ENCODE assay signal across 14 cellular contexts in the genomic region with DNA sequence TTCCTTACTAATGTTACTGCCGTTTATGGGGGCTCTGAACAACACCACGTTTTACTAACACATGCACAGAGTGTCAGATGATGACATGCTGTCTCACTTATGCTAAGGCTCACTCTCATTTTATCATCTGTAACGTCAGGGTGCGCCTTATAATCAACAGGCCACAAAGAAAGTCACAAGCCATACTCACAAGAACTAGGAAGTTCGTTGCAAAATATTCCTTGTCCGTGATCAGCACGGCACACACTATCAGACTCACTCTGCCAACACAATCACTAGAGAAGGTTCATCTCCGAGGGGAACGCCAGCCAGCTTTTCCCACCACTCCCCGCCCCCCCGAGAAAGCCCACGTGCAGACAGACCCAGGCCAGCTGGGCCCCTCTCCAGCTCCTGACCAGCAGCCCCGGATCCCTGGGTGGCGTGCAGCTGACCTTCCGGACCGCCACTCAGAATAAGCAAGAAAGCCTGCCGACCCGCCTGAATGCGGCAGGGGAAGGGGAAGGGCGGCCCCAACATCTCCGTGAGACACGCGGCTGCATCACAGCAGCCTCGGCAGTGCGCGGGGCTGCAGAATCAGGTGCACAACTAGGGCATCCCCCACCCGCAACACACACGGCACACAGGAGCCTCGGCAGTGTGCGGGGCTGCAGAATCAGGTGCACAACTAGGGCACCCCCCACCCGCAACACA. TPM values are rescaled to one million over a fixed set of nuclear protein-coding genes. Genes with fewer than 3 reads are reported as not detected.
DNase-seq lines count a peak whose midpoint lies in the region; ATAC-seq, FAIRE-seq and TF ChIP-seq lines count a peak whose summit lies in the region.
"Had no signal": no experiment of that assay in that cellular context is flagged by ENCODE, and none has a peak within 500 bp of the region (broad histone marks: within the 10 kb centered on the region; RNA-seq: fewer than 3 reads in every experiment).

No MANE protein-coding gene starts in this region.

- peak overlapping the region; percentile 80 for H3K4me2 ChIP-seq in Loucy (ENCODE audit: low read depth, low read length, poor library complexity, severe bottlenecking)
- no peak overlapping the region for H3K4me2 ChIP-seq in H1 (ENCODE audit: insufficient read depth in 1 of 2, low read depth in 2 of 2, low read length in 2 of 2)
- peak overlapping the region; percentile 42 for H3K4me2 ChIP-seq in neural progenitor cell

- H3K27me3 Mint-ChIP-seq in CD4-positive, alpha-beta T cell: no peaks in the 10 kb centered on the region
- peaks cover 5% of the 10 kb centered on the region for H3K27me3 Mint-ChIP-seq in neural progenitor cell (ENCODE audit: insufficient read depth, low read depth)
- H3K27me3 Mint-ChIP-seq: activated CD4-positive, alpha-beta T cell treated with anti-CD3 and anti-CD28 coated beads for 36 hours had no signal

- H3K18ac ChIP-seq in H1 (ENCODE audit: extremely low read depth, low read length): no peak overlapping the region

- no peak overlapping the region for H2AFZ ChIP-seq in Loucy (ENCODE audit: low read length)
- no peak overlapping the region for H2AFZ ChIP-seq in H1 (ENCODE audit: low read length)
- H2AFZ ChIP-seq in neural progenitor cell (replicated peaks): no peak overlapping the region

- no peak overlapping the region for H2BK20ac ChIP-seq in H1 (ENCODE audit: low read length)

- H4K5ac ChIP-seq in H1 (ENCODE audit: insufficient read length, low read depth, low read length): no peak overlapping the region

- H3K36me3 Mint-ChIP-seq in CD4-positive, alpha-beta T cell (ENCODE audit: low read depth): peaks cover 9% of the 10 kb centered on the region
- no peaks in the 10 kb centered on the region for H3K36me3 Mint-ChIP-seq in neural progenitor cell

- TF ChIP-seq POLR2A in H1 (IDR thresholded peaks at IDR 0.05; ENCODE audit: control extremely low read depth in 1 of 2, low read depth in 2 of 2, low read length in 2 of 2) (no peak), H54 (IDR thresholded peaks at IDR 0.05; ENCODE audit: low read depth, low read length) (no peak), suprapubic skin (IDR thresholded peaks at IDR 0.05) (no peak)

- H3K9me3 Mint-ChIP-seq in CD4-positive, alpha-beta T cell: no peaks in the 10 kb centered on the region
- H3K9me3 Mint-ChIP-seq in neural progenitor cell: no peaks in the 10 kb centered on the region

- POLR2A ChIA-PET in CD4-positive, alpha-beta T cell (lab: Charles Lee): no interaction called here
- POLR2A ChIA-PET in H1 (lab: Charles Lee; ENCODE audit: partially characterized antibody): interaction anchor here (0.8 kb wide), 1 partner anchor 63 kb away, joined by 3 read pairs; no protein-coding TSS in a partner anchor

- no peak overlapping the region for H2BK12ac ChIP-seq in H1 (ENCODE audit: low read depth, low read length)

- H3K14ac ChIP-seq in H1 (ENCODE audit: insufficient read length): no peak overlapping the region

- H3K9ac ChIP-seq in Loucy (ENCODE audit: low read depth, low read length, poor library complexity, severe bottlenecking) (peak overlapping the region; percentile 64), H1 (replicated peaks in 1 of 4; ENCODE audit: extremely low read depth in 1 of 4, low read depth in 3 of 4, low read length in 3 of 4) (no peak overlapping the region), neural progenitor cell (no peak overlapping the region)

- peaks cover 9% of the 10 kb centered on the region for H3K79me1 ChIP-seq in H1 (ENCODE audit: low read depth, low read length)

- H2AK5ac ChIP-seq in H1 (ENCODE audit: low read depth, low read length): peak overlapping the region; percentile 82; the same call in 1 of the 2 replicates

- no peak overlapping the region for H3K23ac ChIP-seq in H1 (ENCODE audit: insufficient read length)

- CTCF ChIA-PET in CD4-positive, alpha-beta T cell (lab: Charles Lee): interaction anchor here (4.4 kb wide), 1 partner anchor 24 kb away, joined by 34 read pairs; no protein-coding TSS in a partner anchor
- CTCF ChIA-PET in H1 (lab: Charles Lee; ENCODE audit: partially characterized antibody): interaction anchor here (1.2 to 4.8 kb wide), 4 partner anchors 19 to 989 kb away, joined by 3 to 23 read pairs (median 12); no protein-coding TSS in a partner anchor

- H4K20me1 ChIP-seq in Loucy (ENCODE audit: insufficient read depth, low read length, poor library complexity, severe bottlenecking): no peaks in the 10 kb centered on the region
- H4K20me1 ChIP-seq in H1 (replicated peaks in 1 of 2; ENCODE audit: control insufficient read depth in 1 of 2, insufficient read depth in 2 of 2, low read length in 2 of 2): peaks cover 0 to 6% of the 10 kb centered on the region in 2 experiments
- H4K20me1 ChIP-seq in neural progenitor cell (ENCODE audit: low read depth): peaks cover 17% of the 10 kb centered on the region

- no peaks in the 10 kb centered on the region for H3K27me3 ChIP-seq in CD4-positive, alpha-beta T cell (ENCODE audit: control insufficient read depth, insufficient read depth, low read length)
- H3K27me3 ChIP-seq in Loucy (ENCODE audit: insufficient read depth, low read length, poor library complexity, severe bottlenecking) (no peaks in the 10 kb centered on the region), H1 (replicated peaks in 1 of 4; ENCODE audit: control insufficient read depth in 3 of 4, extremely low read depth in 1 of 4, insufficient read depth in 3 of 4, low read length in 3 of 4) (no peaks in the 10 kb centered on the region), neural progenitor cell (no peaks in the 10 kb centered on the region), suprapubic skin (no peaks in the 10 kb centered on the region)
- H3K27me3 ChIP-seq: gastrocnemius medialis had no signal

- peak overlapping the region; percentile 1 for H4K91ac ChIP-seq in H1 (replicated peaks; ENCODE audit: insufficient read length, low read length)

- H3K4me1 ChIP-seq in Loucy (ENCODE audit: insufficient read depth, low read length, poor library complexity, severe bottlenecking): peaks cover 47% of the 10 kb centered on the region
- H3K4me1 ChIP-seq in H1 (replicated peaks in 1 of 4; ENCODE audit: control insufficient read depth in 3 of 4, insufficient read depth in 4 of 4, low read length in 3 of 4): peaks cover 6 to 17% (median 11%) of the 10 kb centered on the region in 4 experiments
- H3K4me1 ChIP-seq in neural progenitor cell: peaks cover 37% of the 10 kb centered on the region
- peaks cover 55% of the 10 kb centered on the region for H3K4me1 ChIP-seq in suprapubic skin

- no peak for TF ChIP-seq RAD21 in H1 (IDR thresholded peaks at IDR 0.05 in 1 of 2, conservative IDR thresholded peaks at IDR 0.05 in 1 of 2; ENCODE audit: low read depth in 2 of 2, low read length in 2 of 2)

- peaks cover 8% of the 10 kb centered on the region for H3K23me2 ChIP-seq in H1 (ENCODE audit: low read depth, low read length)

- H3K4me1 Mint-ChIP-seq in CD4-positive, alpha-beta T cell (ENCODE audit: low read depth): peaks cover 32% of the 10 kb centered on the region
- H3K4me1 Mint-ChIP-seq in neural progenitor cell: peaks cover 50% of the 10 kb centered on the region

- H2BK5ac ChIP-seq in H1 (ENCODE audit: low read depth, low read length): no peak overlapping the region

- peaks cover 22% of the 10 kb centered on the region for H3K79me2 ChIP-seq in Loucy (ENCODE audit: insufficient read depth, low read length)
- H3K79me2 ChIP-seq in H1 (ENCODE audit: control insufficient read depth in 1 of 2, insufficient read depth in 2 of 2, low read length in 2 of 2): peaks cover 0 to 17% of the 10 kb centered on the region in 2 experiments; a peak in 2 of 4 replicates
- peaks cover 38% of the 10 kb centered on the region for H3K79me2 ChIP-seq in neural progenitor cell (ENCODE audit: low read depth)

- H3K56ac ChIP-seq in H1 (replicated peaks; ENCODE audit: insufficient read length, low read depth, low read length): no peak overlapping the region

- H3K4me3 Mint-ChIP-seq in CD4-positive, alpha-beta T cell: peak overlapping the region; percentile 60
- peak overlapping the region; percentile 36 for H3K4me3 Mint-ChIP-seq in neural progenitor cell
- H3K4me3 Mint-ChIP-seq: activated CD4-positive, alpha-beta T cell treated with anti-CD3 and anti-CD28 coated beads for 36 hours had no signal

- no peaks in the 10 kb centered on the region for H3K36me3 ChIP-seq in Loucy (ENCODE audit: insufficient read depth, low read length)
- no peaks in the 10 kb centered on the region for H3K36me3 ChIP-seq in H1 (ENCODE audit: control insufficient read depth in 2 of 4, insufficient read depth in 4 of 4, low read length in 3 of 4)
- no peaks in the 10 kb centered on the region for H3K36me3 ChIP-seq in neural progenitor cell
- no peaks in the 10 kb centered on the region for H3K36me3 ChIP-seq in suprapubic skin
- H3K36me3 ChIP-seq: gastrocnemius medialis had no signal

- H3K27ac ChIP-seq in CD4-positive, alpha-beta T cell (ENCODE audit: low read depth, low read length): no peak overlapping the region
- H3K27ac ChIP-seq in H1 (ENCODE audit: low read depth, low read length) (no peak overlapping the region), neural progenitor cell (no peak overlapping the region), suprapubic skin (no peak overlapping the region)

- no peak overlapping the region; the same call in 1 of the 2 replicates for H4K8ac ChIP-seq in H1 (ENCODE audit: extremely low read depth, insufficient read depth, low read length)

- no peak overlapping the region for H3K4ac ChIP-seq in H1 (replicated peaks; ENCODE audit: insufficient read length, low read depth, low read length)

- intact Hi-C loops in CD4-positive, alpha-beta T cell (cut with DNase I, micrococcal nuclease): loop anchor here in 1 of 2 experiments (10.0 kb wide), 1 partner anchor 227 kb away; no protein-coding TSS in a partner anchor

- H2BK15ac ChIP-seq in H1 (ENCODE audit: low read length): no peak overlapping the region

- H3K4me3 ChIP-seq in Loucy (ENCODE audit: low read length, poor library complexity, severe bottlenecking) (no peak overlapping the region), H1 (ENCODE audit: extremely low read depth in 1 of 4, insufficient read depth in 2 of 4, low read depth in 3 of 4, low read length in 4 of 4) (no peak overlapping the region), neural progenitor cell (no peak overlapping the region), suprapubic skin (no peak overlapping the region)

- TF ChIP-seq EP300 in H1 (IDR thresholded peaks at IDR 0.05; ENCODE audit: borderline replicate concordance in 1 of 2, low read depth in 2 of 2, low read length in 2 of 2): no peak
- no peak for TF ChIP-seq EP300 in suprapubic skin (IDR thresholded peaks at IDR 0.05)

- no peak overlapping the region for H3K27ac Mint-ChIP-seq in CD4-positive, alpha-beta T cell
- H3K27ac Mint-ChIP-seq in neural progenitor cell: peak overlapping the region; percentile 87
- H3K27ac Mint-ChIP-seq: activated CD4-positive, alpha-beta T cell treated with anti-CD3 and anti-CD28 coated beads for 36 hours had no signal

- DNase-seq in CD4-positive, alpha-beta T cell: no peak
- no peak for DNase-seq in H1 (ENCODE audit: low read depth in 1 of 2, low spot score in 2 of 2)
- DNase-seq in neural progenitor cell (ENCODE audit: low spot score): peak; percentile 56
- DNase-seq in kidney glomerular epithelial cell (lab: John Stamatoyannopoulos, UW): no peak
- no peak for DNase-seq in H54 (ENCODE audit: insufficient read length, low spot score)
- no peak for DNase-seq in suprapubic skin (ENCODE audit: low spot score in 2 of 2)
- DNase-seq in T-helper 9 cell: no peak
- DNase-seq: activated CD4-positive, alpha-beta T cell treated with anti-CD3 and anti-CD28 coated beads for 36 hours; effector memory CD4-positive, alpha-beta T cell; gastrocnemius medialis; islet precursor cell; NCI-H1092 treated with DMSO at 0.1 percent for 48 hours had no signal

- FAIRE-seq in H1 (lab: Jason Lieb, UNC) (no peak), H54 (lab: Jason Lieb, UNC) (no peak)
- FAIRE-seq: GM12892 had no signal

- H3K9me2 ChIP-seq in Loucy (replicated peaks; ENCODE audit: low read depth, low read length): no peaks in the 10 kb centered on the region

- no peak for TF ChIP-seq CTCF in CD4-positive, alpha-beta T cell (IDR thresholded peaks at IDR 0.05)
- no peak for TF ChIP-seq CTCF in Loucy (conservative IDR thresholded peaks at IDR 0.05; ENCODE audit: low read length)
- TF ChIP-seq CTCF in H1 (IDR thresholded peaks at IDR 0.05; ENCODE audit: control extremely low read depth in 1 of 3, insufficient read depth in 1 of 3, low read depth in 1 of 3, low read length in 3 of 3): no peak
- TF ChIP-seq CTCF in neural progenitor cell (IDR thresholded peaks at IDR 0.05): no peak
- no peak for TF ChIP-seq CTCF in suprapubic skin (IDR thresholded peaks at IDR 0.05)

- ATAC-seq in CD4-positive, alpha-beta T cell (ENCODE audit: poor library complexity): no peak
- ATAC-seq: activated CD4-positive, alpha-beta T cell treated with anti-CD3 and anti-CD28 coated beads for 36 hours; gastrocnemius medialis had no signal

- WGBS in H1 (ENCODE audit: extremely low coverage in 1 of 2, insufficient coverage in 1 of 2, insufficient read length in 1 of 2, insufficient replicate concordance in 2 of 2, low coverage in 1 of 2, low lambda C conversion rate in 2 of 2, missing lambda C conversion rate in 1 of 2), 2 experiments: 89% methylated on average over 31 of the region's 31 CpGs; no CpG with 5 or more reads in 1 of the 2 experiments
- WGBS in suprapubic skin: 77% methylated on average over 12 of the region's 31 CpGs

- H3K9me3 ChIP-seq in CD4-positive, alpha-beta T cell (ENCODE audit: control insufficient read depth, low read length): no peaks in the 10 kb centered on the region
- no peaks in the 10 kb centered on the region for H3K9me3 ChIP-seq in Loucy (ENCODE audit: insufficient read depth, low read depth, low read length)
- peaks cover 0 to 5% of the 10 kb centered on the region in 2 experiments; a peak in 2 of 4 replicates for H3K9me3 ChIP-seq in H1 (ENCODE audit: insufficient read depth in 2 of 2, low read depth in 1 of 2, low read length in 1 of 2)
- H3K9me3 ChIP-seq in neural progenitor cell (ENCODE audit: low read depth): no peaks in the 10 kb centered on the region
- no peaks in the 10 kb centered on the region for H3K9me3 ChIP-seq in suprapubic skin
- H3K9me3 ChIP-seq: gastrocnemius medialis had no signal

- H2BK120ac ChIP-seq in H1 (replicated peaks; ENCODE audit: low read depth, low read length): no peak overlapping the region

- peaks cover 8% of the 10 kb centered on the region; the same call in 1 of the 2 replicates for H3F3A ChIP-seq in Loucy (ENCODE audit: low read depth)
- H3F3A ChIP-seq in neural progenitor cell (ENCODE audit: low read depth): peaks cover 30% of the 10 kb centered on the region

RNA-seq across cellular contexts. Expression of gene GPR146, which starts 2.7 kb away (rescaled TPM):
- 10 to 100 TPM in 1 of 2 experiments, 1 to 10 TPM in 1; 9.9 to 13.7 TPM for total RNA-seq in CD4-positive, alpha-beta T cell
- total RNA-seq in H1 (2021; fragmentation: NEBNext Ultra II Directional; extraction: Animal tissue kit (Norgen Biotek cat#: 25700)): 0.54 and 1.8 TPM in 2 replicates
- 2.7 and 3.9 TPM in 2 replicates for polyA plus RNA-seq in H1 (2011; rRNA removed)
- polyA plus RNA-seq in H1 (2011; cell fraction: cytosol; rRNA removed): 2.5 TPM
- 3.3 TPM for polyA plus RNA-seq in H1 (2011; cell fraction: nucleus; rRNA removed)
- 0.62 to 1.8 TPM (median 1.3 TPM) in 4 replicates for polyA plus RNA-seq in H1 (2012, experiment 1 of 2)
- polyA plus RNA-seq in H1 (2012, experiment 2 of 2): 2.0 TPM
- 1.1 TPM for polyA plus RNA-seq in H1 (2013, experiment 1 of 2)
- 0.79 TPM for polyA plus RNA-seq in H1 (2013, experiment 2 of 2)
- 2.9 and 4.5 TPM in 2 replicates for polyA minus RNA-seq in H1 (2011; rRNA and poly(A)+ RNA removed)
- 0.81 TPM for polyA minus RNA-seq in H1 (2011; cell fraction: cytosol; rRNA and poly(A)+ RNA removed)
- 3.9 TPM for polyA minus RNA-seq in H1 (2011; cell fraction: nucleus; rRNA and poly(A)+ RNA removed)
- total RNA-seq in neural progenitor cell (ENCODE audit: low replicate concordance): 0.79 and 3.5 TPM in 2 replicates
- 10 to 100 TPM; 24.1 to 50.8 (median 39.3) TPM for total RNA-seq in suprapubic skin

RNA-seq across cellular contexts. Expression of gene GPER1, which starts 46.3 kb away (rescaled TPM):
- not detected for total RNA-seq in CD4-positive, alpha-beta T cell
- 0.24 and 0.52 TPM in 2 replicates for total RNA-seq in H1 (2021; fragmentation: NEBNext Ultra II Directional; extraction: Animal tissue kit (Norgen Biotek cat#: 25700))
- polyA plus RNA-seq in H1 (2011; rRNA removed): 0.47 and 0.78 TPM in 2 replicates
- polyA plus RNA-seq in H1 (2011; cell fraction: cytosol; rRNA removed): 0.56 TPM
- polyA plus RNA-seq in H1 (2011; cell fraction: nucleus; rRNA removed): 1.00 TPM
- 0.36 to 0.68 TPM (median 0.62 TPM) in 4 replicates for polyA plus RNA-seq in H1 (2012, experiment 1 of 2)
- polyA plus RNA-seq in H1 (2012, experiment 2 of 2): 0.17 TPM
- 0.20 TPM for polyA plus RNA-seq in H1 (2013, experiment 1 of 2)
- polyA plus RNA-seq in H1 (2013, experiment 2 of 2): 0.20 TPM
- 0.16 and 0.27 TPM in 2 replicates for polyA minus RNA-seq in H1 (2011; rRNA and poly(A)+ RNA removed)
- polyA minus RNA-seq in H1 (2011; cell fraction: cytosol; rRNA and poly(A)+ RNA removed): not detected
- polyA minus RNA-seq in H1 (2011; cell fraction: nucleus; rRNA and poly(A)+ RNA removed): 0.70 TPM
- 1.2 and 1.3 TPM in 2 replicates for total RNA-seq in neural progenitor cell (ENCODE audit: low replicate concordance)
- total RNA-seq in suprapubic skin: 10 to 100 TPM in 1 of 4 donors, 1 to 10 TPM in 3; 2.6 to 11.9 (median 5.1) TPM
- total RNA-seq: activated CD4-positive, alpha-beta T cell treated with anti-CD3 and anti-CD28 coated beads for 36 hours had no signal

RNA-seq across cellular contexts. Expression of gene CYP2W1, which starts 58.6 kb away (rescaled TPM):
- not detected for total RNA-seq in CD4-positive, alpha-beta T cell
- not detected in 2 replicates for total RNA-seq in H1 (2021; fragmentation: NEBNext Ultra II Directional; extraction: Animal tissue kit (Norgen Biotek cat#: 25700))
- polyA plus RNA-seq in H1 (2011; rRNA removed): 0.05 TPM in 1 of 2 replicates, not detected in the other
- 0.04 TPM for polyA plus RNA-seq in H1 (2011; cell fraction: cytosol; rRNA removed)
- polyA plus RNA-seq in H1 (2011; cell fraction: nucleus; rRNA removed): 0.16 TPM
- polyA plus RNA-seq in H1 (2012, experiment 1 of 2): 0.08 to 0.14 TPM (median 0.13 TPM) in 3 of 4 replicates, not detected in the other
- not detected for polyA plus RNA-seq in H1 (2012, experiment 2 of 2)
- not detected for polyA plus RNA-seq in H1 (2013, experiment 1 of 2)
- 0.04 TPM for polyA plus RNA-seq in H1 (2013, experiment 2 of 2)
- polyA minus RNA-seq in H1 (2011; rRNA and poly(A)+ RNA removed): not detected in 2 replicates
- polyA minus RNA-seq in H1 (2011; cell fraction: cytosol; rRNA and poly(A)+ RNA removed): not detected
- not detected for polyA minus RNA-seq in H1 (2011; cell fraction: nucleus; rRNA and poly(A)+ RNA removed)
- total RNA-seq in neural progenitor cell (ENCODE audit: low replicate concordance) (0.06 TPM in 1 of 2 replicates, not detected in the other), suprapubic skin (10 to 100 TPM; 13.3 to 20.8 (median 15.4) TPM)
- total RNA-seq: activated CD4-positive, alpha-beta T cell treated with anti-CD3 and anti-CD28 coated beads for 36 hours; gastrocnemius medialis had no signal

Comparison
In these comparisons a context has a peak if more than half of its experiments do, and no peak if none do; other contexts are left out.
1. H3K4me2 ChIP-seq: peak in Loucy (single experiment) and neural progenitor cell (single experiment); none in H1 (0 of 2).
2. RNA of gene CYP2W1, which starts 58.6 kb away (total RNA-seq): 13.3 to 20.8 TPM in suprapubic skin; not detected in CD4-positive, alpha-beta T cell, not detected in H1 and 0.06 TPM in neural progenitor cell; every median in the first group is over 10 times any median in the second.